In genomic region chr19:50624949-50625600, GRCh38 we compare ENCODE assay signal across 7 cellular contexts. TPM values are rescaled to one million over a fixed set of nuclear protein-coding genes. Genes with fewer than 3 reads are reported as not detected.
"Had no signal": no experiment of that assay in that cellular context is flagged by ENCODE, and none has a peak within 500 bp of the region (broad histone marks: within the 10 kb centered on the region; RNA-seq: fewer than 3 reads in every experiment).

No MANE protein-coding gene starts in this region.

- DNase-seq: H7, HFFc6 had no signal

- H2AFZ ChIP-seq: GM23338 had no signal

- H3K4me1 Mint-ChIP-seq: GM23338 had no signal

- H3K27ac ChIP-seq: HL-60 had no signal

- H3K9me3 ChIP-seq: HAP-1 had no signal

- H3K27ac Mint-ChIP-seq: GM23338, HFFc6, IgD-negative memory B cell had no signal

- H3K9me3 Mint-ChIP-seq: HFFc6, IgD-negative memory B cell had no signal

- H3K36me3 ChIP-seq: HAP-1 had no signal

- H3K4me3 Mint-ChIP-seq: GM23338, HFFc6, IgD-negative memory B cell had no signal

- H3K4me2 ChIP-seq: GM23338 had no signal

- H3K4me3 ChIP-seq: GM23338, HAP-1 had no signal

- H3K4me1 ChIP-seq: HAP-1 had no signal

RNA-seq across cellular contexts. Expression of gene SYT3, which starts 14.6 kb away (rescaled TPM):
- total RNA-seq: HepG2, HFFc6 had no signal

RNA-seq across cellular contexts. Expression of gene C19orf81, which starts 24.2 kb away (rescaled TPM):
- total RNA-seq: HepG2 had no signal

RNA-seq across cellular contexts. Expression of gene LRRC4B, which starts 56.8 kb away (rescaled TPM):
- total RNA-seq: HepG2 had no signal
